11 cellular contexts compared by ENCODE assay signal in genomic region chr7:4650471-4651047, GRCh38. TPM values are rescaled to one million over a fixed set of nuclear protein-coding genes. Genes with fewer than 3 reads are reported as not detected.
DNase-seq lines count a peak whose midpoint lies in the region; ATAC-seq and TF ChIP-seq lines count a peak whose summit lies in the region.
"Had no signal": no experiment of that assay in that cellular context is flagged by ENCODE, and none has a peak within 500 bp of the region (broad histone marks: within the 10 kb centered on the region; RNA-seq: fewer than 3 reads in every experiment).

No MANE protein-coding gene starts in this region.

- H3K36me3 Mint-ChIP-seq in chondrocyte (ENCODE audit: low read depth): no peaks in the 10 kb centered on the region

- in situ Hi-C loops in GM13977 (cut with MboI; ENCODE audit: low pct_unique_long_range_greater_than_20kb, low sequenced_read_pairs, unreplicated experiment): no loop called here

- H3K27ac Mint-ChIP-seq in chondrocyte (ENCODE audit: unreplicated experiment): peak overlapping the region; percentile 78

- H3K4me3 Mint-ChIP-seq in chondrocyte (ENCODE audit: unreplicated experiment): no peak overlapping the region

- H3K27me3 Mint-ChIP-seq in chondrocyte (ENCODE audit: low read depth): no peaks in the 10 kb centered on the region

- ATAC-seq in GM19467 (IDR thresholded peaks at IDR 0.05; ENCODE audit: unreplicated experiment): peak; percentile 24

- H3K4me3 ChIP-seq in retinal pigment epithelial cell (ENCODE audit: low read length): no peak overlapping the region
- H3K4me3 ChIP-seq: prostate gland had no signal

- H3K4me1 Mint-ChIP-seq in chondrocyte (ENCODE audit: low read depth): peaks cover 23% of the 10 kb centered on the region

- peaks cover 2% of the 10 kb centered on the region for H3K9me3 Mint-ChIP-seq in chondrocyte (ENCODE audit: low read depth)

- TF ChIP-seq CTCF in chondrocyte (IDR thresholded peaks at IDR 0.05) (no peak), retinal pigment epithelial cell (conservative IDR thresholded peaks at IDR 0.05; ENCODE audit: low read depth, low read length) (peak; percentile 10), GM13977 (IDR thresholded peaks at IDR 0.05; ENCODE audit: extremely low read depth, insufficient read depth, missing control alignments) (no peak)

- DNase-seq in chondrocyte (ENCODE audit: low spot score) (peak; percentile 70), iris pigment epithelial cell (ENCODE audit: low read depth) (peak; percentile 23), retinal pigment epithelial cell (ENCODE audit: low read depth) (peak; percentile 61), NCI-H774 (lab: John Stamatoyannopoulos, UW) (no peak), NCI-H524 (lab: John Stamatoyannopoulos, UW) (no peak), GM13977 (ENCODE audit: low spot score) (no peak), A172 (ENCODE audit: low spot score) (no peak)
- DNase-seq: central memory CD4-positive, alpha-beta T cell; stimulated activated CD8-positive, alpha-beta memory T cell treated with anti-CD3 and anti-CD28 coated beads, Interleukin-4, amount 100 ng/mL, for 48 hours had no signal

RNA-seq across cellular contexts. Expression of gene FOXK1, which starts 31.5 kb away (rescaled TPM):
- total RNA-seq in chondrocyte: 53.3 to 78.3 TPM (median 77.9 TPM) in 3 replicates
- total RNA-seq in A172 (2014; rRNA removed; shearing (Covaris generic)): 8.3 and 16.6 TPM in 2 replicates

Comparison
In these comparisons a context has a peak if more than half of its experiments do, and no peak if none do; other contexts are left out.
1. DNase-seq: peak in chondrocyte (single experiment), iris pigment epithelial cell (single experiment) and retinal pigment epithelial cell (single experiment); none in NCI-H774 (single experiment), NCI-H524 (0 of 2), GM13977 (single experiment) and A172 (single experiment).